Comparison of ENCODE assay signal across 2 cellular contexts in genomic region chr2:215726070-215726469, GRCh38.
TF ChIP-seq lines count a peak whose summit lies in the region.

No MANE protein-coding gene starts in this region.

TF ChIP-seq in HepG2, 621 proteins besides CTCF, POLR2A, EP300 and RAD21:
- TF ChIP-seq FOXO1 (CRISPR knock-in tag; IDR thresholded peaks at IDR 0.05) (no peak), ZNF263 (CRISPR knock-in tag; IDR thresholded peaks at IDR 0.05) (no peak), NFYC (CRISPR knock-in tag; IDR thresholded peaks at IDR 0.05) (no peak), PCBP2 (optimal IDR thresholded peaks at IDR 0.05; ENCODE audit: low read depth, low read length, poor library complexity, severe bottlenecking) (peak; percentile 71), ZZZ3 (CRISPR knock-in tag; IDR thresholded peaks at IDR 0.05; ENCODE audit: borderline replicate concordance) (no peak), HNRNPK (IDR thresholded peaks at IDR 0.05; ENCODE audit: low read depth, low read length, poor library complexity, severe bottlenecking) (peak; percentile 89), SIX1 (CRISPR knock-in tag; IDR thresholded peaks at IDR 0.05; ENCODE audit: borderline replicate concordance) (no peak), ATRX (CRISPR knock-in tag; IDR thresholded peaks at IDR 0.05; ENCODE audit: borderline replicate concordance) (no peak), ZNF879 (CRISPR knock-in tag; IDR thresholded peaks at IDR 0.05) (no peak), ZSCAN29 (CRISPR knock-in tag; conservative IDR thresholded peaks at IDR 0.05) (no peak), PAWR (CRISPR knock-in tag; IDR thresholded peaks at IDR 0.05; ENCODE audit: borderline replicate concordance) (no peak), ZNF441 (CRISPR knock-in tag; IDR thresholded peaks at IDR 0.05; ENCODE audit: borderline replicate concordance) (no peak), HMG20B (CRISPR knock-in tag; conservative IDR thresholded peaks at IDR 0.05) (no peak), ZFYVE20 (CRISPR knock-in tag; IDR thresholded peaks at IDR 0.05; ENCODE audit: borderline replicate concordance, low read depth) (no peak), ZNF839 (CRISPR knock-in tag; IDR thresholded peaks at IDR 0.05; ENCODE audit: borderline replicate concordance) (no peak)
- TF ChIP-seq, protein P1, sequence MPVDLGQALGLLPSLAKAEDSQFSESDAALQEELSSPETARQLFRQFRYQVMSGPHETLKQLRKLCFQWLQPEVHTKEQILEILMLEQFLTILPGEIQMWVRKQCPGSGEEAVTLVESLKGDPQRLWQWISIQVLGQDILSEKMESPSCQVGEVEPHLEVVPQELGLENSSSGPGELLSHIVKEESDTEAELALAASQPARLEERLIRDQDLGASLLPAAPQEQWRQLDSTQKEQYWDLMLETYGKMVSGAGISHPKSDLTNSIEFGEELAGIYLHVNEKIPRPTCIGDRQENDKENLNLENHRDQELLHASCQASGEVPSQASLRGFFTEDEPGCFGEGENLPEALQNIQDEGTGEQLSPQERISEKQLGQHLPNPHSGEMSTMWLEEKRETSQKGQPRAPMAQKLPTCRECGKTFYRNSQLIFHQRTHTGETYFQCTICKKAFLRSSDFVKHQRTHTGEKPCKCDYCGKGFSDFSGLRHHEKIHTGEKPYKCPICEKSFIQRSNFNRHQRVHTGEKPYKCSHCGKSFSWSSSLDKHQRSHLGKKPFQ (CRISPR knock-in tag; IDR thresholded peaks at IDR 0.05; ENCODE audit: insufficient replicate concordance), result no peak
- TF ChIP-seq, protein P2, sequence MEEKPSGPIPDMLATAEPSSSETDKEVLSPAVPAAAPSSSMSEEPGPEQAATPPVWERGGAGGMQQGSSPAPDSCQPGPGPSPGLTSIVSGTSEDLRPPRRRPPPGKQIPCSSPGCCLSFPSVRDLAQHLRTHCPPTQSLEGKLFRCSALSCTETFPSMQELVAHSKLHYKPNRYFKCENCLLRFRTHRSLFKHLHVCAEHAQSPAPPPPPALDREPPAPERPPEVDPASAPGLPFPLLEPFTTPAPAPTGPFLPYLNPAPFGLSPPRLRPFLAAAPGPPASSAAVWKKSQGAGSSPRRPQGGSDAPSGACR (CRISPR knock-in tag; IDR thresholded peaks at IDR 0.05), result no peak

TF ChIP-seq in GM23338, 12 proteins besides CTCF, POLR2A, EP300 and RAD21:
- TF ChIP-seq EZH2phosphoT487 (IDR thresholded peaks at IDR 0.05; ENCODE audit: unreplicated experiment) (no peak), REST (IDR thresholded peaks at IDR 0.05; ENCODE audit: unreplicated experiment) (no peak), CREB1 (CRISPR knock-in tag; IDR thresholded peaks at IDR 0.05; ENCODE audit: low read depth) (no peak), STAT1 (IDR thresholded peaks at IDR 0.05; ENCODE audit: unreplicated experiment) (no peak), NANOG (IDR thresholded peaks at IDR 0.05; ENCODE audit: borderline replicate concordance) (no peak), JUNB (IDR thresholded peaks at IDR 0.05; ENCODE audit: unreplicated experiment) (no peak), ZNF114 (CRISPR knock-in tag; IDR thresholded peaks at IDR 0.05) (no peak), EZH2 (IDR thresholded peaks at IDR 0.05; ENCODE audit: low read depth, unreplicated experiment) (no peak), POLR2AphosphoS5 (IDR thresholded peaks at IDR 0.05; ENCODE audit: low read depth) (no peak), ZNF331 (CRISPR knock-in tag; IDR thresholded peaks at IDR 0.05; ENCODE audit: low read depth) (no peak)
- TF ChIP-seq, protein P3, sequence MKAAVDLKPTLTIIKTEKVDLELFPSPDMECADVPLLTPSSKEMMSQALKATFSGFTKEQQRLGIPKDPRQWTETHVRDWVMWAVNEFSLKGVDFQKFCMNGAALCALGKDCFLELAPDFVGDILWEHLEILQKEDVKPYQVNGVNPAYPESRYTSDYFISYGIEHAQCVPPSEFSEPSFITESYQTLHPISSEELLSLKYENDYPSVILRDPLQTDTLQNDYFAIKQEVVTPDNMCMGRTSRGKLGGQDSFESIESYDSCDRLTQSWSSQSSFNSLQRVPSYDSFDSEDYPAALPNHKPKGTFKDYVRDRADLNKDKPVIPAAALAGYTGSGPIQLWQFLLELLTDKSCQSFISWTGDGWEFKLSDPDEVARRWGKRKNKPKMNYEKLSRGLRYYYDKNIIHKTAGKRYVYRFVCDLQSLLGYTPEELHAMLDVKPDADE (IDR thresholded peaks at IDR 0.05), result no peak
- TF ChIP-seq, protein P4, sequence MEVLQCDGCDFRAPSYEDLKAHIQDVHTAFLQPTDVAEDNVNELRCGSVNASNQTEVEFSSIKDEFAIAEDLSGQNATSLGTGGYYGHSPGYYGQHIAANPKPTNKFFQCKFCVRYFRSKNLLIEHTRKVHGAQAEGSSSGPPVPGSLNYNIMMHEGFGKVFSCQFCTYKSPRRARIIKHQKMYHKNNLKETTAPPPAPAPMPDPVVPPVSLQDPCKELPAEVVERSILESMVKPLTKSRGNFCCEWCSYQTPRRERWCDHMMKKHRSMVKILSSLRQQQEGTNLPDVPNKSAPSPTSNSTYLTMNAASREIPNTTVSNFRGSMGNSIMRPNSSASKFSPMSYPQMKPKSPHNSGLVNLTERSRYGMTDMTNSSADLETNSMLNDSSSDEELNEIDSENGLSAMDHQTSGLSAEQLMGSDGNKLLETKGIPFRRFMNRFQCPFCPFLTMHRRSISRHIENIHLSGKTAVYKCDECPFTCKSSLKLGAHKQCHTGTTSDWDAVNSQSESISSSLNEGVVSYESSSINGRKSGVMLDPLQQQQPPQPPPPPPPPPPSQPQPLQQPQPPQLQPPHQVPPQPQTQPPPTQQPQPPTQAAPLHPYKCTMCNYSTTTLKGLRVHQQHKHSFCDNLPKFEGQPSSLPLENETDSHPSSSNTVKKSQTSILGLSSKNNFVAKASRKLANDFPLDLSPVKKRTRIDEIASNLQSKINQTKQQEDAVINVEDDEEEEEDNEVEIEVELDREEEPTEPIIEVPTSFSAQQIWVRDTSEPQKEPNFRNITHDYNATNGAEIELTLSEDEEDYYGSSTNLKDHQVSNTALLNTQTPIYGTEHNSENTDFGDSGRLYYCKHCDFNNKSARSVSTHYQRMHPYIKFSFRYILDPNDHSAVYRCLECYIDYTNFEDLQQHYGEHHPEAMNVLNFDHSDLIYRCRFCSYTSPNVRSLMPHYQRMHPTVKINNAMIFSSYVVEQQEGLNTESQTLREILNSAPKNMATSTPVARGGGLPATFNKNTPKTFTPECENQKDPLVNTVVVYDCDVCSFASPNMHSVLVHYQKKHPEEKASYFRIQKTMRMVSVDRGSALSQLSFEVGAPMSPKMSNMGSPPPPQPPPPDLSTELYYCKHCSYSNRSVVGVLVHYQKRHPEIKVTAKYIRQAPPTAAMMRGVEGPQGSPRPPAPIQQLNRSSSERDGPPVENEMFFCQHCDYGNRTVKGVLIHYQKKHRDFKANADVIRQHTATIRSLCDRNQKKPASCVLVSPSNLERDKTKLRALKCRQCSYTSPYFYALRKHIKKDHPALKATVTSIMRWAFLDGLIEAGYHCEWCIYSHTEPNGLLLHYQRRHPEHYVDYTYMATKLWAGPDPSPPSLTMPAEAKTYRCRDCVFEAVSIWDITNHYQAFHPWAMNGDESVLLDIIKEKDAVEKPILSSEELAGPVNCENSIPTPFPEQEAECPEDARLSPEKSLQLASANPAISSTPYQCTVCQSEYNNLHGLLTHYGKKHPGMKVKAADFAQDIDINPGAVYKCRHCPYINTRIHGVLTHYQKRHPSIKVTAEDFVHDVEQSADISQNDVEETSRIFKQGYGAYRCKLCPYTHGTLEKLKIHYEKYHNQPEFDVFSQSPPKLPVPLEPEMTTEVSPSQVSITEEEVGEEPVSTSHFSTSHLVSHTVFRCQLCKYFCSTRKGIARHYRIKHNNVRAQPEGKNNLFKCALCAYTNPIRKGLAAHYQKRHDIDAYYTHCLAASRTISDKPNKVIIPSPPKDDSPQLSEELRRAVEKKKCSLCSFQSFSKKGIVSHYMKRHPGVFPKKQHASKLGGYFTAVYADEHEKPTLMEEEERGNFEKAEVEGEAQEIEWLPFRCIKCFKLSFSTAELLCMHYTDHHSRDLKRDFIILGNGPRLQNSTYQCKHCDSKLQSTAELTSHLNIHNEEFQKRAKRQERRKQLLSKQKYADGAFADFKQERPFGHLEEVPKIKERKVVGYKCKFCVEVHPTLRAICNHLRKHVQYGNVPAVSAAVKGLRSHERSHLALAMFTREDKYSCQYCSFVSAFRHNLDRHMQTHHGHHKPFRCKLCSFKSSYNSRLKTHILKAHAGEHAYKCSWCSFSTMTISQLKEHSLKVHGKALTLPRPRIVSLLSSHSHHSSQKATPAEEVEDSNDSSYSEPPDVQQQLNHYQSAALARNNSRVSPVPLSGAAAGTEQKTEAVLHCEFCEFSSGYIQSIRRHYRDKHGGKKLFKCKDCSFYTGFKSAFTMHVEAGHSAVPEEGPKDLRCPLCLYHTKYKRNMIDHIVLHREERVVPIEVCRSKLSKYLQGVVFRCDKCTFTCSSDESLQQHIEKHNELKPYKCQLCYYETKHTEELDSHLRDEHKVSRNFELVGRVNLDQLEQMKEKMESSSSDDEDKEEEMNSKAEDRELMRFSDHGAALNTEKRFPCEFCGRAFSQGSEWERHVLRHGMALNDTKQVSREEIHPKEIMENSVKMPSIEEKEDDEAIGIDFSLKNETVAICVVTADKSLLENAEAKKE (CRISPR knock-in tag; IDR thresholded peaks at IDR 0.05), result no peak
